15 cellular contexts compared by ENCODE assay signal in the genomic region with DNA sequence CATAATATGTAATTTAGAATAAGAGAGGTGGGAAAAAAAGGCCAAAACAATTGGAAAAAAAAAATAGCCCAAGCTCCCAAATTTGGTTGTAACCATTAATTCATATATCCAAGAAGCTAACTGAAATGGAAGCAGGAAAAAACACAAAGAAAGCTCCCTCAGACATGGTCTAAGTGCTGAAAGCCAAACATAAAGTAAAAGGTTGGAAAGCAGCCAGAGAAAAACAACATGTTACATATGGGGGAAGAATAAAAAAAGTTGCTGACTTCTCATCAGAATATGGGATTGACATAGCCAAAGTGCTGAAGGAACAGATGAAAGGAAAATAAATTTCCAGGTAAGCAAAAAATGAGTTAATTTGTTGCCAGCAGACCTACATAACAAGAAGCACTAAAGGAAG. TPM values are rescaled to one million over a fixed set of nuclear protein-coding genes. Genes with fewer than 3 reads are reported as not detected.
DNase-seq lines count a peak whose midpoint lies in the region; ATAC-seq, FAIRE-seq and TF ChIP-seq lines count a peak whose summit lies in the region.
"Had no signal": no experiment of that assay in that cellular context is flagged by ENCODE, and none has a peak within 500 bp of the region (broad histone marks: within the 10 kb centered on the region; RNA-seq: fewer than 3 reads in every experiment).

No MANE protein-coding gene starts in this region.

- H3K4me2 ChIP-seq in endothelial cell of umbilical vein (ENCODE audit: insufficient read depth, low read length) = no peak overlapping the region

- H3K9ac ChIP-seq in endothelial cell of umbilical vein (replicated peaks; ENCODE audit: extremely low read depth, insufficient read depth, low read length) = no peak overlapping the region

- dilution Hi-C loops in endothelial cell of umbilical vein (cut with MboI; ENCODE audit: extremely low pct_ligation_motif_present, low sequenced_read_pairs) = no loop called here

- no peaks in the 10 kb centered on the region for H3K4me1 ChIP-seq in endothelial cell of umbilical vein (ENCODE audit: control insufficient read depth, extremely low read depth, insufficient read depth, low read length)

- no peak for FAIRE-seq in endothelial cell of umbilical vein (lab: Jason Lieb, UNC)
- FAIRE-seq: A204.1, GM19239 had no signal

- no peaks in the 10 kb centered on the region for H3K9me1 ChIP-seq in endothelial cell of umbilical vein (replicated peaks; ENCODE audit: control insufficient read depth, extremely low read depth, insufficient read depth, low read length)

- no peaks in the 10 kb centered on the region for H3K36me3 ChIP-seq in endothelial cell of umbilical vein (ENCODE audit: control insufficient read depth in 2 of 2, extremely low read depth in 1 of 2, insufficient read depth in 2 of 2, low read length in 2 of 2)

- BruUV-seq in endothelial cell of umbilical vein (replicated peaks; lab: Mats Ljungman, UMichigan) = no TSS peak

- peak; percentile 22 for DNase-seq in NCI-H2171 treated with DMSO at 0.1 percent for 48 hours (lab: John Stamatoyannopoulos, UW)
- DNase-seq in NCI-H2171 (lab: John Stamatoyannopoulos, UW) = no peak
- peak; percentile 34 for DNase-seq in RPMI8226
- peak; percentile 56 for DNase-seq in endothelial cell of umbilical vein (ENCODE audit: low read depth, low spot score)
- DNase-seq in hippocampal formation (lab: John Stamatoyannopoulos, UW) = no peak
- DNase-seq in left lobe of liver (ENCODE audit: low spot score) = no peak
- no peak for DNase-seq in activated CD4-positive, CD25-positive, alpha-beta regulatory T cell (lab: John Stamatoyannopoulos, UW)
- DNase-seq: C1 segment of cervical spinal cord; CD4-positive, alpha-beta memory T cell; DND-41; GF-D8; GOT3; H9 had no signal

- POLR2A ChIA-PET in endothelial cell of umbilical vein (lab: Charles Lee) = no interaction called here

- ATAC-seq in left lobe of liver = no peak

- H3K27me3 ChIP-seq in endothelial cell of umbilical vein (ENCODE audit: control insufficient read depth in 2 of 2, insufficient read depth in 2 of 2, low read length in 2 of 2) = no peaks in the 10 kb centered on the region

- H4K20me1 ChIP-seq in endothelial cell of umbilical vein (replicated peaks; ENCODE audit: control insufficient read depth, extremely low read depth, insufficient read depth, low read length) = peaks cover 2% of the 10 kb centered on the region

- peaks cover 47% of the 10 kb centered on the region for H3K79me2 ChIP-seq in endothelial cell of umbilical vein (ENCODE audit: control insufficient read depth, insufficient read depth, low read length)

- CTCF ChIA-PET in endothelial cell of umbilical vein (lab: Charles Lee) = interaction anchor here (1.3 to 2.3 kb wide), 5 partner anchors 10 to 118 kb away, joined by 3 to 11 read pairs (median 5); no protein-coding TSS in a partner anchor

- H3K9me3 ChIP-seq in endothelial cell of umbilical vein (replicated peaks; ENCODE audit: control insufficient read depth, insufficient read depth, low read length) = no peaks in the 10 kb centered on the region

- H2AFZ ChIP-seq in endothelial cell of umbilical vein (ENCODE audit: low read depth, low read length) = no peak overlapping the region

- TF ChIP-seq CTCF in endothelial cell of umbilical vein (IDR thresholded peaks at IDR 0.05; ENCODE audit: extremely low read depth in 1 of 2, insufficient read depth in 1 of 2, low read depth in 1 of 2, low read length in 2 of 2) = no peak

- no peak overlapping the region for H3K27ac ChIP-seq in endothelial cell of umbilical vein (ENCODE audit: insufficient read depth, low read depth, low read length)

- intact Hi-C loops in endothelial cell of umbilical vein (cut with micrococcal nuclease) = no loop called here

- no peak overlapping the region for H3K4me3 ChIP-seq in endothelial cell of umbilical vein (replicated peaks in 1 of 3; ENCODE audit: insufficient read depth in 1 of 3, low read depth in 1 of 3, low read length in 3 of 3)

- no peak for TF ChIP-seq POLR2A in endothelial cell of umbilical vein (IDR thresholded peaks at IDR 0.05; ENCODE audit: low read depth, low read length)

TF ChIP-seq in endothelial cell of umbilical vein, 7 proteins besides CTCF, POLR2A, EP300 and RAD21:
- TF ChIP-seq POLR2AphosphoS5 (IDR thresholded peaks at IDR 0.05; ENCODE audit: insufficient read depth, low read depth, low read length) = no peak
- no peak for TF ChIP-seq FOS (IDR thresholded peaks at IDR 0.05; ENCODE audit: borderline replicate concordance, insufficient read depth, low read length)
- TF ChIP-seq MAX (IDR thresholded peaks at IDR 0.05; ENCODE audit: insufficient read depth, insufficient read length) = no peak
- TF ChIP-seq GATA2 (IDR thresholded peaks at IDR 0.05; ENCODE audit: insufficient read depth, insufficient read length, low read depth, low read length) = no peak
- no peak for TF ChIP-seq EZH2 (IDR thresholded peaks at IDR 0.05; ENCODE audit: borderline replicate concordance, low read depth, low read length, severe bottlenecking)
- TF ChIP-seq JUN (IDR thresholded peaks at IDR 0.05; ENCODE audit: borderline replicate concordance, insufficient read depth, insufficient read length, low read depth) = no peak
- TF ChIP-seq MYC (IDR thresholded peaks at IDR 0.05; ENCODE audit: low read depth, low read length) = no peak

RNA-seq across cellular contexts. Expression of gene PDZD8, which starts 40.3 kb away (rescaled TPM):
- total RNA-seq in endothelial cell of umbilical vein (21.9 and 22.6 TPM in 2 replicates), left lobe of liver (29.6 TPM)
- polyA plus RNA-seq in endothelial cell of umbilical vein = 3.8 and 5.9 TPM in 2 replicates
- 9.2 and 9.5 TPM in 2 replicates for polyA plus RNA-seq in endothelial cell of umbilical vein (2011; cell fraction: cytosol; rRNA removed)
- 9.2 and 12.1 TPM in 2 replicates for polyA plus RNA-seq in endothelial cell of umbilical vein (2011; cell fraction: nucleus; rRNA removed)
- polyA plus RNA-seq in endothelial cell of umbilical vein (2012) = 18.0 and 24.7 TPM in 2 replicates
- polyA minus RNA-seq in endothelial cell of umbilical vein = 25.5 and 32.3 TPM in 2 replicates
- 76.1 TPM for polyA minus RNA-seq in endothelial cell of umbilical vein (2011; cell fraction: cytosol; rRNA and poly(A)+ RNA removed)
- 21.2 and 26.4 TPM in 2 replicates for polyA minus RNA-seq in endothelial cell of umbilical vein (2011; cell fraction: nucleus; rRNA and poly(A)+ RNA removed)

Comparison
In these comparisons a context has a peak if more than half of its experiments do, and no peak if none do; other contexts are left out.
1. DNase-seq: peak in NCI-H2171 treated with DMSO at 0.1 percent for 48 hours (single experiment), RPMI8226 (single experiment) and endothelial cell of umbilical vein (single experiment); none in NCI-H2171 (single experiment), hippocampal formation (0 of 2), left lobe of liver (single experiment) and activated CD4-positive, CD25-positive, alpha-beta regulatory T cell (0 of 4).